10 cellular contexts compared by ENCODE assay signal in genomic region chr7:134563398-134563749, GRCh38. TPM values are rescaled to one million over a fixed set of nuclear protein-coding genes. Genes with fewer than 3 reads are reported as not detected.
A peak's percentile ranks its signal among the peaks of the same experiment; 100 is the strongest.
DNase-seq lines count a peak whose midpoint lies in the region; TF ChIP-seq lines count a peak whose summit lies in the region.
"Not testable (repeated sequence)": the region's sequence is repeated elsewhere in the genome, so short reads cannot be mapped to it uniquely, and the experiment has no call there.
"Had no signal": no experiment of that assay in that cellular context is flagged by ENCODE, and none has a peak within 500 bp of the region (broad histone marks: within the 10 kb centered on the region; RNA-seq: fewer than 3 reads in every experiment).

No MANE protein-coding gene starts in this region.

- TF ChIP-seq POLR2A in breast epithelium (IDR thresholded peaks at IDR 0.05); esophagus squamous epithelium (IDR thresholded peaks at IDR 0.05): not testable (repeated sequence)

- in situ Hi-C loops in GM23248 (cut with MboI) = not testable (repeated sequence)

- not testable (repeated sequence) for H3K9me3 Mint-ChIP-seq in progenitor cell of endocrine pancreas (ENCODE audit: low read depth)

- POLR2A ChIA-PET in PC-9 (lab: Charles Lee; ENCODE audit: unreplicated experiment) = interaction anchor here (0.7 kb wide), 1 partner anchor 105 kb away, joined by 5 read pairs; no protein-coding TSS in a partner anchor

- H3K9ac ChIP-seq in GM23248; liver (ENCODE audit: low read depth in 1 of 2, low read length in 2 of 2): not testable (repeated sequence)

- not testable (repeated sequence) for H3K4me3 ChIP-seq in GM23248; breast epithelium; esophagus squamous epithelium; liver (ENCODE audit: low read depth in 1 of 3, low read length in 3 of 3)
- H3K4me3 ChIP-seq in PC-9 = 0 out of 2 replicates have a peak overlapping the region, but pooled peaks have one; percentile 2

- not testable (repeated sequence) for H3K4me1 ChIP-seq in GM23248 (ENCODE audit: insufficient read depth); breast epithelium; liver (ENCODE audit: control insufficient read depth in 4 of 4, insufficient read depth in 4 of 4, low read length in 3 of 4)
- H3K4me1 ChIP-seq in PC-9 (replicated peaks; ENCODE audit: insufficient read depth) (peaks cover 43% of the 10 kb centered on the region), esophagus squamous epithelium (peaks cover 19 to 62% (median 42%) of the 10 kb centered on the region in 3 donors)

- CTCF ChIA-PET in PC-9 (lab: Charles Lee) = interaction anchor here (0.7 kb wide), 1 partner anchor 49 kb away, joined by 3 read pairs; no protein-coding TSS in a partner anchor

- not testable (repeated sequence) for TF ChIP-seq RAD21 in liver (IDR thresholded peaks at IDR 0.05)

- 0 out of 2 replicates have a peak overlapping the region, but pooled peaks have one; percentile 20 for H2AFZ ChIP-seq in GM23248
- H2AFZ ChIP-seq in PC-9 = not testable (repeated sequence)

- H3K27me3 ChIP-seq in GM23248 (replicated peaks; ENCODE audit: insufficient read depth) = peaks cover 13% of the 10 kb centered on the region
- H3K27me3 ChIP-seq in PC-9 (ENCODE audit: insufficient read depth, low read depth); breast epithelium; esophagus squamous epithelium; liver (ENCODE audit: control insufficient read depth in 4 of 4, insufficient read depth in 4 of 4, low read length in 3 of 4): not testable (repeated sequence)

- H3K4me3 Mint-ChIP-seq in progenitor cell of endocrine pancreas (ENCODE audit: low read depth) = not testable (repeated sequence)

- not testable (repeated sequence) for H4K20me1 ChIP-seq in GM23248 (ENCODE audit: insufficient read depth); PC-9 (ENCODE audit: insufficient read depth)

- H3K36me3 Mint-ChIP-seq in progenitor cell of endocrine pancreas (ENCODE audit: insufficient read depth) = not testable (repeated sequence)

- not testable (repeated sequence) for DNase-seq in GM23248; PC-9; breast epithelium (ENCODE audit: low spot score in 2 of 2); esophagus squamous epithelium (lab: John Stamatoyannopoulos, UW); progenitor cell of endocrine pancreas (ENCODE audit: low spot score, unreplicated experiment)

- not testable (repeated sequence) for H3K4me2 ChIP-seq in GM23248 (ENCODE audit: unreplicated experiment)
- peak overlapping the region; percentile 58 for H3K4me2 ChIP-seq in PC-9

- H3K27me3 Mint-ChIP-seq in progenitor cell of endocrine pancreas = peaks cover 11% of the 10 kb centered on the region

- not testable (repeated sequence) for H3F3A ChIP-seq in GM23248 (ENCODE audit: insufficient read depth)
- peaks cover 23% of the 10 kb centered on the region for H3F3A ChIP-seq in PC-9 (ENCODE audit: insufficient read depth, low read depth)

- intact Hi-C loops in PC-9 (cut with micrococcal nuclease; ENCODE audit: unreplicated experiment) = loop anchor here (1.0 kb wide), 2 partner anchors 26 to 36 kb away; partner anchors contain the start of gene AKR1B10
- intact Hi-C loops in breast epithelium (cut with DNase I; ENCODE audit: low total_unique reads); esophagus squamous epithelium (cut with DNase I): not testable (repeated sequence)

- WGBS in GM23248 (ENCODE audit: low coverage in 1 of 2, low lambda C conversion rate in 2 of 2, missing lambda C conversion rate in 2 of 2), 2 experiments = 32 to 42% methylated on average over 2 of the region's 2 CpGs
- WGBS in esophagus squamous epithelium, 2 donors = 31 to 45% methylated on average over 2 of the region's 2 CpGs
- whole genome bisulfite sequencing in liver = 68% methylated on average over 2 of the region's 2 CpGs

- TF ChIP-seq CTCF in PC-9 (conservative IDR thresholded peaks at IDR 0.05); breast epithelium (IDR thresholded peaks at IDR 0.05); esophagus squamous epithelium (IDR thresholded peaks at IDR 0.05); liver (IDR thresholded peaks at IDR 0.05; ENCODE audit: low read depth, low read length, missing input control); progenitor cell of endocrine pancreas (IDR thresholded peaks at IDR 0.05; ENCODE audit: unreplicated experiment): not testable (repeated sequence)

- not testable (repeated sequence) for H3K9me2 ChIP-seq in GM23248 (ENCODE audit: insufficient read depth); PC-9 (ENCODE audit: insufficient read depth)

- BruUV-seq in PC-9 (replicated peaks; lab: Mats Ljungman, UMichigan) = TSS peak; percentile 80

- H3K27ac Mint-ChIP-seq in progenitor cell of endocrine pancreas = peak overlapping the region; percentile 6

- H3K36me3 ChIP-seq in GM23248 (ENCODE audit: low read depth); breast epithelium; esophagus squamous epithelium; liver (ENCODE audit: control insufficient read depth in 4 of 4, insufficient read depth in 3 of 4, low read depth in 1 of 4, low read length in 3 of 4): not testable (repeated sequence)
- H3K36me3 ChIP-seq in PC-9 (ENCODE audit: low read depth) = peaks cover 13% of the 10 kb centered on the region; the same call in 1 of the 2 replicates

- not testable (repeated sequence) for H3K4me1 Mint-ChIP-seq in progenitor cell of endocrine pancreas (ENCODE audit: low read depth)

- H3K9me3 ChIP-seq in GM23248 (ENCODE audit: low read depth); breast epithelium; esophagus squamous epithelium; liver (ENCODE audit: control insufficient read depth in 4 of 4, low read length in 3 of 4): not testable (repeated sequence)
- peaks cover 38% of the 10 kb centered on the region for H3K9me3 ChIP-seq in PC-9 (ENCODE audit: insufficient read depth, low read depth)

- H3K79me2 ChIP-seq in GM23248 (ENCODE audit: insufficient read depth); PC-9 (ENCODE audit: low read depth): not testable (repeated sequence)

- not testable (repeated sequence) for H3K27ac ChIP-seq in GM23248; liver (ENCODE audit: low read depth in 1 of 2, low read length in 2 of 2)
- H3K27ac ChIP-seq in PC-9 = peak overlapping the region; percentile 95
- H3K27ac ChIP-seq in breast epithelium = peak overlapping the region; percentile 62 to 88
- peak overlapping the region; percentile 76 to 91 (median 84) for H3K27ac ChIP-seq in esophagus squamous epithelium

TF ChIP-seq in liver, 16 proteins besides CTCF, POLR2A, EP300 and RAD21:
- TF ChIP-seq YY1 (IDR thresholded peaks at IDR 0.05) = peak; percentile 10

RNA-seq across cellular contexts. Expression of gene AKR1B15, which starts 14.5 kb away (rescaled TPM):
- not detected in 2 replicates for total RNA-seq in GM23248 (2014; rRNA removed; shearing (Covaris generic))
- polyA plus RNA-seq in GM23248 (2016; fragmentation: Nextera tagmentation; extraction: Ambion mirVana) (not detected in 2 replicates), liver (under 1 TPM in 1 of 2 donors, not detected in 1; 0.12 TPM)
- total RNA-seq in PC-9 (2021) (3.2 and 3.4 TPM in 2 replicates), breast epithelium (1 to 10 TPM in 2 of 3 donors, under 1 TPM in 1; 0.33 to 5.6 (median 3.5) TPM), esophagus squamous epithelium (1 to 10 TPM in 3 of 4 donors, under 1 TPM in 1; 0.57 to 6.8 (median 4.7) TPM), liver (not detected), progenitor cell of endocrine pancreas (not detected in 2 replicates)
- total RNA-seq: A673; Caco-2; CD8-positive, alpha-beta memory T cell; Daoy had no signal
- polyA plus RNA-seq: CD8-positive, alpha-beta memory T cell had no signal

RNA-seq across cellular contexts. Expression of gene AKR1B10, which starts 36.0 kb away (rescaled TPM):
- total RNA-seq in GM23248 (2014; rRNA removed; shearing (Covaris generic)) = not detected in 2 replicates
- 0.34 TPM in 1 of 2 replicates, not detected in the other for polyA plus RNA-seq in GM23248 (2016; fragmentation: Nextera tagmentation; extraction: Ambion mirVana)
- total RNA-seq in PC-9 (2021) = 479 and 546 TPM in 2 replicates
- 1 to 10 TPM in 2 of 3 donors, not detected in 1; 2.1 to 2.9 TPM for total RNA-seq in breast epithelium
- total RNA-seq in esophagus squamous epithelium = 100 to 1,000 TPM; 140 to 967 (median 908) TPM
- total RNA-seq in liver = under 1 TPM in 1 of 2 donors, not detected in 1; 0.08 TPM
- polyA plus RNA-seq in liver = 10 to 100 TPM in 1 of 2 donors, under 1 TPM in 1; 0.76 to 25.5 TPM
- 0.55 TPM in 1 of 2 replicates, not detected in the other for total RNA-seq in progenitor cell of endocrine pancreas
- total RNA-seq: CD8-positive, alpha-beta memory T cell had no signal
- polyA plus RNA-seq: CD8-positive, alpha-beta memory T cell had no signal

Comparison
In these comparisons a context has a peak if more than half of its experiments do, and no peak if none do; other contexts are left out.
1. RNA of gene AKR1B10, which starts 36.0 kb away (total RNA-seq): 140 to 967 TPM in esophagus squamous epithelium and 479 to 546 TPM in PC-9; 2.1 to 2.9 TPM in breast epithelium, 0.55 TPM in progenitor cell of endocrine pancreas, 0.08 TPM in liver and not detected in GM23248; every median in the first group is over 10 times any median in the second.